14 cellular contexts compared by ENCODE assay signal in genomic region chr9:7237473-7238243, GRCh38.
A peak's percentile ranks its signal among the peaks of the same experiment; 100 is the strongest.
DNase-seq lines count a peak whose midpoint lies in the region; ATAC-seq and TF ChIP-seq lines count a peak whose summit lies in the region.
"Had no signal": no experiment of that assay in that cellular context is flagged by ENCODE, and none has a peak within 500 bp of the region (broad histone marks: within the 10 kb centered on the region; RNA-seq: fewer than 3 reads in every experiment).

No MANE protein-coding gene starts in this region.

- peaks cover 5% of the 10 kb centered on the region for H3K36me3 Mint-ChIP-seq in T-helper 2 cell treated with Interferon-gamma antibody and Interleukin-4, amounts not matched to agents 5 μg/mL and 100 μg/mL, for 36 hours (ENCODE audit: low read depth)
- H3K36me3 Mint-ChIP-seq: activated naive CD4-positive, alpha-beta T cell treated with anti-CD3 and anti-CD28 coated beads, Interleukin-2, amount 50 U/mL, for 72 hours; immature natural killer cell had no signal

- H3K9me3 Mint-ChIP-seq in T-helper 2 cell treated with Interferon-gamma antibody and Interleukin-4, amounts not matched to agents 5 μg/mL and 100 μg/mL, for 36 hours = peaks cover 6% of the 10 kb centered on the region
- H3K9me3 Mint-ChIP-seq: activated naive CD4-positive, alpha-beta T cell treated with anti-CD3 and anti-CD28 coated beads, Interleukin-2, amount 50 U/mL, for 72 hours; immature natural killer cell had no signal

- H3K27me3 Mint-ChIP-seq in T-helper 2 cell treated with Interferon-gamma antibody and Interleukin-4, amounts not matched to agents 5 μg/mL and 100 μg/mL, for 36 hours (ENCODE audit: low read depth) = peaks cover 2% of the 10 kb centered on the region

- TF ChIP-seq CTCF in cardiac fibroblast (IDR thresholded peaks at IDR 0.05; ENCODE audit: low read depth, low read length) = no peak

- DNase-seq in T-helper 2 cell treated with Interferon-gamma antibody and Interleukin-4, amounts not matched to agents 5 μg/mL and 100 μg/mL, for 36 hours (ENCODE audit: low spot score) = no peak
- no peak for DNase-seq in T-helper 2 cell
- peak; percentile 93 for DNase-seq in NCI-H146 treated with DMSO at 0.1 percent for 48 hours (lab: John Stamatoyannopoulos, UW; ENCODE audit: unreplicated experiment)
- peak; percentile 74 to 77 for DNase-seq in cardiac fibroblast (ENCODE audit: low read depth in 2 of 2)
- peak; percentile 83 for DNase-seq in stromal cell of bone marrow (ENCODE audit: low read depth)
- no peak for DNase-seq in pons (ENCODE audit: low spot score)
- DNase-seq: foreskin keratinocyte, immature natural killer cell, NCI-H2227 treated with DMSO at 0.1 percent for 48 hours, upper lobe of left lung had no signal

- H3K4me1 Mint-ChIP-seq in T-helper 2 cell treated with Interferon-gamma antibody and Interleukin-4, amounts not matched to agents 5 μg/mL and 100 μg/mL, for 36 hours (ENCODE audit: low read depth) = peaks cover 20% of the 10 kb centered on the region
- H3K4me1 Mint-ChIP-seq: immature natural killer cell had no signal

- H3K4me3 Mint-ChIP-seq in T-helper 2 cell treated with Interferon-gamma antibody and Interleukin-4, amounts not matched to agents 5 μg/mL and 100 μg/mL, for 36 hours = peak overlapping the region; percentile 26
- H3K4me3 Mint-ChIP-seq: immature natural killer cell had no signal

- ATAC-seq in GM21423 (IDR thresholded peaks at IDR 0.05; ENCODE audit: unreplicated experiment) (no peak), HG03108 (IDR thresholded peaks at IDR 0.05; ENCODE audit: unreplicated experiment) (no peak)
- ATAC-seq: activated naive CD4-positive, alpha-beta T cell treated with anti-CD3 and anti-CD28 coated beads, Interleukin-2, amount 50 U/mL, for 72 hours; foreskin keratinocyte had no signal

- H3K27ac Mint-ChIP-seq in T-helper 2 cell treated with Interferon-gamma antibody and Interleukin-4, amounts not matched to agents 5 μg/mL and 100 μg/mL, for 36 hours = peak overlapping the region; percentile 75
- H3K27ac Mint-ChIP-seq: activated naive CD4-positive, alpha-beta T cell treated with anti-CD3 and anti-CD28 coated beads, Interleukin-2, amount 50 U/mL, for 72 hours; immature natural killer cell had no signal

- no peak overlapping the region for H3K4me3 ChIP-seq in cardiac fibroblast (replicated peaks in 1 of 2; ENCODE audit: low read depth in 2 of 2, low read length in 2 of 2)
- H3K4me3 ChIP-seq: prostate gland, upper lobe of left lung had no signal

Comparison
In these comparisons a context has a peak if more than half of its experiments do, and no peak if none do; other contexts are left out.
1. DNase-seq: peak in NCI-H146 treated with DMSO at 0.1 percent for 48 hours (single experiment), cardiac fibroblast (2 of 2) and stromal cell of bone marrow (single experiment); none in T-helper 2 cell treated with Interferon-gamma antibody and Interleukin-4, amounts not matched to agents 5 μg/mL and 100 μg/mL, for 36 hours (single experiment), T-helper 2 cell (0 of 5) and pons (single experiment).